9 cellular contexts compared by ENCODE assay signal in the genomic region with DNA sequence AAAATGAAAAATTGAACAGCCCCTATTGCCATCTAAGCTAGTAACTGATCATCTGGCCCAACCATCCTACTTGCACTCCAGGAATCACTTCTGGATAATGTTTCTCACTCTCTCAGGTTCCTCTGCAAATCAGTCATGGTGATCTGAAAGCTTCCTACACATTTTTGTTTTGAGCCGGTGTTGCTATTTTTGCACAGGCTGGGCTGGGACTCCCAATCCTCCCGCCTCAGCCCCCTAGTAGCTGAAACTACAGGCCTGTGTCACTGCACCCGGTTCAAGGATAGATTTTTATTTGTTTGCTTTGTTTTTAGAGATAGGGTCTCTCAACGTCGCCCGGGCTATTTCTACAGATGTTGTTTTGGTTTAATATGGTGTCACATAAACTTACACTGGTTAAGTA. TPM values are rescaled to one million over a fixed set of nuclear protein-coding genes. Genes with fewer than 3 reads are reported as not detected.
DNase-seq lines count a peak whose midpoint lies in the region; ATAC-seq and TF ChIP-seq lines count a peak whose summit lies in the region.
"Had no signal": no experiment of that assay in that cellular context is flagged by ENCODE, and none has a peak within 500 bp of the region (broad histone marks: within the 10 kb centered on the region; RNA-seq: fewer than 3 reads in every experiment).

No MANE protein-coding gene starts in this region.

- H3K4me1 ChIP-seq in right cardiac atrium (ENCODE audit: control insufficient read depth, insufficient read depth, low read length) (peaks cover 1% of the 10 kb centered on the region), upper lobe of right lung (peaks cover 14% of the 10 kb centered on the region)

- 55% methylated on average over 6 of the region's 6 CpGs for WGBS in right cardiac atrium

- H3K4me3 ChIP-seq in right cardiac atrium (ENCODE audit: low read length): peak overlapping the region; percentile 28
- H3K4me3 ChIP-seq in fibroblast of villous mesenchyme (ENCODE audit: low read depth, low read length): peak overlapping the region; percentile 12
- peak overlapping the region; percentile 33 for H3K4me3 ChIP-seq in upper lobe of right lung

- no peaks in the 10 kb centered on the region for H3K36me3 ChIP-seq in upper lobe of right lung

- intact Hi-C loops in right cardiac atrium (cut with DNase I): no loop called here
- intact Hi-C loops in left cardiac atrium (cut with DNase I): no loop called here
- intact Hi-C loops in upper lobe of right lung (cut with DNase I): no loop called here

- TF ChIP-seq CTCF in fibroblast of villous mesenchyme (IDR thresholded peaks at IDR 0.05; ENCODE audit: insufficient read depth, low read depth, low read length) (no peak), upper lobe of right lung (IDR thresholded peaks at IDR 0.05) (no peak)

- H3K9me3 ChIP-seq in right cardiac atrium (ENCODE audit: control insufficient read depth, low read length) (no peaks in the 10 kb centered on the region), upper lobe of right lung (no peaks in the 10 kb centered on the region)

- H3K27me3 ChIP-seq in right cardiac atrium (ENCODE audit: control insufficient read depth, insufficient read depth): no peaks in the 10 kb centered on the region
- H3K27me3 ChIP-seq in upper lobe of right lung: no peaks in the 10 kb centered on the region

- H3K27ac ChIP-seq in right cardiac atrium (ENCODE audit: low read length): no peak overlapping the region
- peak overlapping the region; percentile 71 for H3K27ac ChIP-seq in upper lobe of right lung

- ATAC-seq in right cardiac atrium: no peak
- no peak for ATAC-seq in left cardiac atrium
- peak; percentile 19 for ATAC-seq in HG03460 (IDR thresholded peaks at IDR 0.05; ENCODE audit: unreplicated experiment)
- no peak for ATAC-seq in upper lobe of right lung

- no peak for DNase-seq in right cardiac atrium
- no peak for DNase-seq in left cardiac atrium
- no peak for DNase-seq in fibroblast of villous mesenchyme (ENCODE audit: low read depth)
- DNase-seq in upper lobe of right lung: no peak
- DNase-seq in midbrain (lab: John Stamatoyannopoulos, UW): no peak
- no peak for DNase-seq in activated CD4-positive, CD25-positive, alpha-beta regulatory T cell (lab: John Stamatoyannopoulos, UW)
- no peak for DNase-seq in kidney tubule cell (ENCODE audit: low spot score)
- DNase-seq: NCI-H69 had no signal

RNA-seq across cellular contexts. Expression of gene HMCN1, which starts 40.5 kb away (rescaled TPM):
- total RNA-seq in right cardiac atrium: 10 to 100 TPM in 3 of 4 donors, 1 to 10 TPM in 1; 7.9 to 17.1 (median 15.5) TPM
- 4.0 TPM for polyA plus RNA-seq in right cardiac atrium
- 10 to 100 TPM; 10.4 to 22.3 TPM for total RNA-seq in left cardiac atrium
- total RNA-seq in fibroblast of villous mesenchyme: 5.2 and 14.2 TPM in 2 replicates
- 45.4 TPM for total RNA-seq in upper lobe of right lung
